Comparison of ENCODE assay signal across 20 cellular contexts in the genomic region with DNA sequence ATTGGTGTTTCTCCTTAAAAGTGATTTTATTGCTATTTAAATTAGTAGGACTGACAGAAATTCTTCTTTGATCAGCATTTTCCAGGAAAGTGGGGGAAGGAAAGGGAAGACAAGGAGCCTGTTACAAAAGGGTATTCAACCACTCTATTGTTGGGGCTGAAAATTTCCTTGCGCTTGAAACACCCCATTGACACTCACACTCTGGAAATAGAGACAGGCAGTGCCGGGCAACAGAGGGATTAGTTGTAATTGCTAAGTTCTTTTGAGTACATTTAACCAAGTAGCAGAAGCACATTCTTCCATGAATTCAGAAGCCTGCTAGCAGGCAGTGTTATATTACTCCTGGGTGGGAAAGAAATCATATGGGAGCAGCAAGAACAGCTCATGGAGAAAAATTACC.
"Had no signal": no experiment of that assay in that cellular context is flagged by ENCODE, and none has a peak within 500 bp of the region (broad histone marks: within the 10 kb centered on the region; RNA-seq: fewer than 3 reads in every experiment).

No MANE protein-coding gene starts in this region.

- H3K9me3 ChIP-seq: right lobe of liver had no signal

- DNase-seq: activated CD4-positive, CD25-positive, alpha-beta regulatory T cell treated with anti-CD3 and anti-CD28 coated beads, Interleukin-2, amount 50 U/mL, for 72 hours; activated CD8-positive, alpha-beta memory T cell treated with anti-CD3 and anti-CD28 coated beads for 24 hours; activated CD8-positive, alpha-beta memory T cell treated with anti-CD3 and anti-CD28 coated beads, Interleukin-2, amount 50 U/mL, for 48 hours; activated gamma-delta T cell; activated T-cell treated with anti-CD3 and anti-CD28 coated beads, Interleukin-2, amount 50 U/mL, for 72 hours; foreskin keratinocyte; heart left ventricle; left ventricle myocardium superior; mesenchymal stem cell; natural killer cell; right lobe of liver; spleen; stimulated activated CD4-positive, alpha-beta T cell treated with anti-CD3 and anti-CD28 coated beads, Interleukin-4, amount 100 ng/mL, for 4 hours; T-helper 17 cell had no signal

- H3K27me3 Mint-ChIP-seq: activated naive CD4-positive, alpha-beta T cell treated with anti-CD3 and anti-CD28 coated beads, Interleukin-2, amount 50 U/mL, for 24 hours; progenitor cell of endocrine pancreas; stimulated activated memory B cell treated with anti-CD40 and anti-IgM and Interleukin-4, amounts not matched to agents 10 μg/mL and 1 μg/mL and 100 μg/mL, for 72 hours; T-helper 17 cell had no signal

- H3K4me1 ChIP-seq: foreskin keratinocyte, right lobe of liver, spleen had no signal

- H3K27me3 ChIP-seq: cardiac muscle cell, foreskin keratinocyte, heart left ventricle, right lobe of liver, spleen, tibial nerve had no signal

- H3K27ac ChIP-seq: cardiac muscle cell, foreskin keratinocyte, heart left ventricle, right lobe of liver, spleen, VCaP had no signal

- H3K4me1 Mint-ChIP-seq: activated naive CD4-positive, alpha-beta T cell treated with anti-CD3 and anti-CD28 coated beads, Interleukin-2, amount 50 U/mL, for 24 hours; natural killer cell; stimulated activated memory B cell treated with anti-CD40 and anti-IgM and Interleukin-4, amounts not matched to agents 10 μg/mL and 1 μg/mL and 100 μg/mL, for 72 hours; T-helper 17 cell had no signal

- H3K36me3 Mint-ChIP-seq: activated naive CD4-positive, alpha-beta T cell treated with anti-CD3 and anti-CD28 coated beads, Interleukin-2, amount 50 U/mL, for 24 hours; natural killer cell; stimulated activated memory B cell treated with anti-CD40 and anti-IgM and Interleukin-4, amounts not matched to agents 10 μg/mL and 1 μg/mL and 100 μg/mL, for 72 hours had no signal

- H3K4me3 ChIP-seq: cardiac muscle cell, heart left ventricle, right lobe of liver, spleen, tibial nerve had no signal

- H3K27ac Mint-ChIP-seq: activated naive CD4-positive, alpha-beta T cell treated with anti-CD3 and anti-CD28 coated beads, Interleukin-2, amount 50 U/mL, for 24 hours; activated T-cell treated with anti-CD3 and anti-CD28 coated beads, Interleukin-2, amount 50 U/mL, for 72 hours; natural killer cell; progenitor cell of endocrine pancreas; stimulated activated memory B cell treated with anti-CD40 and anti-IgM and Interleukin-4, amounts not matched to agents 10 μg/mL and 1 μg/mL and 100 μg/mL, for 72 hours; T-helper 17 cell had no signal

- ATAC-seq: activated T-cell treated with anti-CD3 and anti-CD28 coated beads, Interleukin-2, amount 50 U/mL, for 72 hours; foreskin keratinocyte; heart left ventricle; left ventricle myocardium superior; natural killer cell; right lobe of liver; stimulated activated memory B cell treated with anti-CD40 and anti-IgM and Interleukin-4, amounts not matched to agents 10 μg/mL and 1 μg/mL and 100 μg/mL, for 72 hours; T-helper 17 cell had no signal

- H3K4me3 Mint-ChIP-seq: activated naive CD4-positive, alpha-beta T cell treated with anti-CD3 and anti-CD28 coated beads, Interleukin-2, amount 50 U/mL, for 24 hours; activated T-cell treated with anti-CD3 and anti-CD28 coated beads, Interleukin-2, amount 50 U/mL, for 72 hours; natural killer cell; stimulated activated memory B cell treated with anti-CD40 and anti-IgM and Interleukin-4, amounts not matched to agents 10 μg/mL and 1 μg/mL and 100 μg/mL, for 72 hours; T-helper 17 cell had no signal

- H3K36me3 ChIP-seq: cardiac muscle cell, heart left ventricle, right lobe of liver, spleen had no signal
